ENCODE assay signal across 9 cellular contexts in genomic region chr11:101914349-101914736, GRCh38. TPM values are rescaled to one million over a fixed set of nuclear protein-coding genes. Genes with fewer than 3 reads are reported as not detected.
DNase-seq lines count a peak whose midpoint lies in the region; ATAC-seq and TF ChIP-seq lines count a peak whose summit lies in the region.
"Had no signal": no experiment of that assay in that cellular context is flagged by ENCODE, and none has a peak within 500 bp of the region (broad histone marks: within the 10 kb centered on the region; RNA-seq: fewer than 3 reads in every experiment).

No MANE protein-coding gene starts in this region.

- H4K20me1 ChIP-seq in PC-3 (ENCODE audit: low read length): no peaks in the 10 kb centered on the region

- H3K9ac ChIP-seq in PC-3 (ENCODE audit: low read length): no peak overlapping the region; the same call in 1 of the 2 replicates

- DNase-seq in D341Med (ENCODE audit: low spot score) (peak; percentile 14), PC-3 (peak; percentile 27), epithelial cell of prostate (ENCODE audit: low read depth, low spot score) (no peak)
- DNase-seq in stimulated activated CD4-positive, alpha-beta T cell treated with anti-CD3 and anti-CD28 coated beads, Interleukin-4, amount 100 ng/mL, for 4 hours: no peak

- H3K79me2 ChIP-seq in PC-3 (ENCODE audit: low read length): no peaks in the 10 kb centered on the region

- POLR2A ChIA-PET in PC-3 (lab: Charles Lee; ENCODE audit: unreplicated experiment): interaction anchor here (0.6 to 1.2 kb wide), 6 partner anchors 37 to 257 kb away, joined by 3 to 5 read pairs (median 4); no protein-coding TSS in a partner anchor

- no peaks in the 10 kb centered on the region for H3F3A ChIP-seq in PC-3 (ENCODE audit: low read length, unreplicated experiment)

- peak overlapping the region; percentile 84 for H3K4me2 ChIP-seq in PC-3 (ENCODE audit: low read length)

- H3K4me1 ChIP-seq in PC-3 (ENCODE audit: insufficient read depth, low read length): peaks cover 35% of the 10 kb centered on the region
- peaks cover 4% of the 10 kb centered on the region for H3K4me1 ChIP-seq in neuron (ENCODE audit: insufficient read depth, low read length)

- intact Hi-C loops in PC-3 (cut with micrococcal nuclease): loop anchor here (1.0 to 10.0 kb wide), 5 partner anchors 52 to 430 kb away; partner anchors contain the start of gene BIRC2

- H3K4me3 ChIP-seq in PC-3 (ENCODE audit: low read length) (peak overlapping the region; percentile 78), neuron (ENCODE audit: low read length) (peak overlapping the region; percentile 50)

- H3K36me3 ChIP-seq in PC-3 (ENCODE audit: low read depth, low read length) (no peaks in the 10 kb centered on the region), neuron (ENCODE audit: insufficient read depth, low read length) (no peaks in the 10 kb centered on the region)

- H3K27me3 ChIP-seq in PC-3 (ENCODE audit: low read length): no peaks in the 10 kb centered on the region
- peaks cover 2% of the 10 kb centered on the region for H3K27me3 ChIP-seq in neuron (ENCODE audit: insufficient read depth, low read length)

- H3K9me2 ChIP-seq in PC-3 (replicated peaks; ENCODE audit: low read length): no peaks in the 10 kb centered on the region

- BruUV-seq in PC-3 (replicated peaks; lab: Mats Ljungman, UMichigan): TSS peak; percentile 60

- H3K9me3 ChIP-seq in PC-3 (ENCODE audit: low read length): no peaks in the 10 kb centered on the region
- H3K9me3 ChIP-seq in neuron (ENCODE audit: low read length): no peaks in the 10 kb centered on the region

- H3K27ac ChIP-seq in PC-3 (ENCODE audit: low read length): no peak overlapping the region
- peak overlapping the region; percentile 68 for H3K27ac ChIP-seq in epithelial cell of prostate

- TF ChIP-seq CTCF in PC-3 (conservative IDR thresholded peaks at IDR 0.05; ENCODE audit: low read depth, low read length): no peak

- CTCF ChIA-PET in PC-3 (lab: Charles Lee): interaction anchor here (0.7 to 1.6 kb wide), 5 partner anchors 34 to 93 kb away, joined by 3 to 21 read pairs (median 5); no protein-coding TSS in a partner anchor

- ATAC-seq in PC-3 (no peak), GM18519 (IDR thresholded peaks at IDR 0.05; ENCODE audit: low FRiP score, unreplicated experiment) (no peak), HG03342 (IDR thresholded peaks at IDR 0.05; ENCODE audit: unreplicated experiment) (no peak), HG03439 (IDR thresholded peaks at IDR 0.05; ENCODE audit: unreplicated experiment) (no peak)

- peak overlapping the region; percentile 84 for H2AFZ ChIP-seq in PC-3 (ENCODE audit: low read length)
- H2AFZ ChIP-seq in neuron (ENCODE audit: low read depth, low read length): peak overlapping the region; percentile 88

RNA-seq across cellular contexts. Expression of gene CEP126, which starts 0.5 kb away (rescaled TPM):
- 1.0 and 2.5 TPM in 2 replicates for total RNA-seq in PC-3 (2014; rRNA removed)

RNA-seq across cellular contexts. Expression of gene ANGPTL5, which starts 2.0 kb away (rescaled TPM):
- total RNA-seq in PC-3 (2014; rRNA removed): not detected in 2 replicates
- total RNA-seq: NCI-H460 had no signal

Comparison
In these comparisons a context has a peak if more than half of its experiments do, and no peak if none do; other contexts are left out.
1. DNase-seq: peak in D341Med (single experiment) and PC-3 (single experiment); none in epithelial cell of prostate (single experiment) and stimulated activated CD4-positive, alpha-beta T cell treated with anti-CD3 and anti-CD28 coated beads, Interleukin-4, amount 100 ng/mL, for 4 hours (0 of 2).